Comparison of ENCODE assay signal across 9 cellular contexts in the genomic region with DNA sequence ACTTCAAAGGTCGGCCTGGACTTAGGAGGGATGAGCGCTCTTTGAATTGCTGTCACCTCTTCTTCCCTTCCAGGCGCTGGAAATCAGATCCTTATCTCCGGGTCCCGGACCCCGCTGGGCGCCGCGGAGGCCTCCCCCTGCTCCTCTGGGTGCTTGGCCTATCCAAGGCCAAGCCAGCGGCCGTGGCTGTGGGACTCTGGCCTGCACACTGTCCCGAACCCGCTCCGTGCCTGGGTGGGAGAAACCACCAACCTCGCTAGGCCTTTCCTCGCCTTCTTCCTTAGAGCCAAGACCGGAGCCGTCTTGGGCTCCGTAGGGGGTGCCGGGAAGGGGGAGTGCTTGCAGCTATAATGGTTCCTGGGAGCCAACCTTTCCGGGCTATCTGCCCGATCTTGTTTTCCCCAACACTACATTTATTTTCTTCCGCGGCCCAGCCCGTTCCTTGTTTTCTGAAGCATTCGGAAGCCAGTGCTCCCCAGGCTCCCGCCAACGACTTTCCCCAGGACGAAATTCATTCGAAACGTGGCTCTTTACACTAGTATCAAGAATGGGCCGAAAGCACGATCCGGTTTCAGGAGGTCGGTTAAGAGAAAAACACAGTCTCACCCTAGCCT. TPM values are rescaled to one million over a fixed set of nuclear protein-coding genes. Genes with fewer than 3 reads are reported as not detected.
DNase-seq lines count a peak whose midpoint lies in the region; ATAC-seq and TF ChIP-seq lines count a peak whose summit lies in the region.
"Had no signal": no experiment of that assay in that cellular context is flagged by ENCODE, and none has a peak within 500 bp of the region (broad histone marks: within the 10 kb centered on the region; RNA-seq: fewer than 3 reads in every experiment).

No MANE protein-coding gene starts in this region.

- no peak for TF ChIP-seq POLR2A in spleen (IDR thresholded peaks at IDR 0.05)

- no peak for TF ChIP-seq CTCF in upper lobe of right lung (IDR thresholded peaks at IDR 0.05)
- TF ChIP-seq CTCF in spleen (IDR thresholded peaks at IDR 0.05 in 8 of 11, conservative IDR thresholded peaks at IDR 0.05 in 3 of 11) = no peak

- no peaks in the 10 kb centered on the region for H3K9me3 ChIP-seq in duodenal mucosa (ENCODE audit: control insufficient read depth in 1 of 2, low read length in 2 of 2)
- no peaks in the 10 kb centered on the region for H3K9me3 ChIP-seq in mucosa of rectum (ENCODE audit: control insufficient read depth in 2 of 2, low read length in 2 of 2)
- H3K9me3 ChIP-seq in upper lobe of right lung = no peaks in the 10 kb centered on the region
- peaks cover 0 to 4% (median 0%) of the 10 kb centered on the region in 8 donors for H3K9me3 ChIP-seq in spleen

- peaks cover 8 to 15% of the 10 kb centered on the region in 2 donors for H3K4me1 ChIP-seq in duodenal mucosa (ENCODE audit: control insufficient read depth in 1 of 2, insufficient read depth in 2 of 2, low read length in 2 of 2)
- peaks cover 8 to 18% of the 10 kb centered on the region in 2 donors for H3K4me1 ChIP-seq in mucosa of rectum (ENCODE audit: control insufficient read depth in 2 of 2, insufficient read depth in 2 of 2, low read length in 2 of 2)
- peaks cover 26% of the 10 kb centered on the region for H3K4me1 ChIP-seq in upper lobe of right lung
- H3K4me1 ChIP-seq in spleen = peaks cover 25 to 57% (median 48%) of the 10 kb centered on the region in 6 donors

- peak overlapping the region; percentile 55 for H3K4me3 Mint-ChIP-seq in activated naive CD8-positive, alpha-beta T cell treated with anti-CD3 and anti-CD28 coated beads, Interleukin-2, amount 10 ng/mL, durations not matched to agents 7 days and 5 days
- H3K4me3 Mint-ChIP-seq in activated naive CD8-positive, alpha-beta T cell treated with anti-CD3 and anti-CD28 coated beads for 36 hours = no peak overlapping the region

- no peak for DNase-seq in activated naive CD8-positive, alpha-beta T cell treated with anti-CD3 and anti-CD28 coated beads, Interleukin-2, amount 10 ng/mL, durations not matched to agents 7 days and 5 days
- no peak for DNase-seq in activated naive CD8-positive, alpha-beta T cell treated with anti-CD3 and anti-CD28 coated beads for 36 hours
- DNase-seq in upper lobe of right lung = no peak
- DNase-seq in GF-D8 (lab: John Stamatoyannopoulos, UW) = no peak
- DNase-seq in spleen = no peak
- DNase-seq: substantia nigra had no signal

- ATAC-seq in activated naive CD8-positive, alpha-beta T cell treated with anti-CD3 and anti-CD28 coated beads, Interleukin-2, amount 10 ng/mL, durations not matched to agents 7 days and 5 days (ENCODE audit: low read depth) = no peak
- ATAC-seq in upper lobe of right lung = no peak
- ATAC-seq in HG02610 (IDR thresholded peaks at IDR 0.05; ENCODE audit: unreplicated experiment) = no peak

- no peak overlapping the region for H3K9ac ChIP-seq in duodenal mucosa (ENCODE audit: low read depth in 1 of 2, low read length in 2 of 2)
- H3K9ac ChIP-seq in mucosa of rectum (ENCODE audit: low read depth in 1 of 2, low read length in 2 of 2) = no peak overlapping the region

- intact Hi-C loops in upper lobe of right lung (cut with DNase I) = loop anchor here (10.0 kb wide), 2 partner anchors 509 to 611 kb away; no protein-coding TSS in a partner anchor
- intact Hi-C loops in spleen (cut with DNase I; ENCODE audit: low total_unique reads) = no loop called here

- H3K27me3 ChIP-seq in duodenal mucosa (ENCODE audit: control insufficient read depth in 1 of 2, insufficient read depth in 2 of 2, low read length in 2 of 2) (peaks cover 92 to 96% of the 10 kb centered on the region in 2 donors), mucosa of rectum (ENCODE audit: control insufficient read depth in 2 of 2, insufficient read depth in 2 of 2, low read length in 2 of 2) (peaks cover 48 to 54% of the 10 kb centered on the region in 2 donors), upper lobe of right lung (peaks cover 86% of the 10 kb centered on the region), spleen (replicated peaks in 1 of 7) (peaks cover 20 to 100% (median 98%) of the 10 kb centered on the region in 7 donors)

- 19 to 26% (median 23%) methylated on average over 28 to 35 of the region's 35 CpGs for WGBS in spleen, 5 donors

- POLR2A ChIA-PET in activated naive CD8-positive, alpha-beta T cell treated with anti-CD3 and anti-CD28 coated beads, Interleukin-2, amount 10 ng/mL, durations not matched to agents 7 days and 5 days (lab: Charles Lee) = no interaction called here

- peaks cover 95% of the 10 kb centered on the region for H3K27me3 Mint-ChIP-seq in activated naive CD8-positive, alpha-beta T cell treated with anti-CD3 and anti-CD28 coated beads, Interleukin-2, amount 10 ng/mL, durations not matched to agents 7 days and 5 days
- H3K27me3 Mint-ChIP-seq in activated naive CD8-positive, alpha-beta T cell treated with anti-CD3 and anti-CD28 coated beads for 36 hours = peaks cover 99% of the 10 kb centered on the region

- peak overlapping the region; percentile 24 to 64 for H3K4me3 ChIP-seq in duodenal mucosa (ENCODE audit: low read depth in 1 of 2, low read length in 2 of 2)
- peak overlapping the region; percentile 61 to 72 for H3K4me3 ChIP-seq in mucosa of rectum (ENCODE audit: low read length in 2 of 2)
- H3K4me3 ChIP-seq in upper lobe of right lung = peak overlapping the region; percentile 56
- peak overlapping the region in 1 of 8 donors; percentile 68 for H3K4me3 ChIP-seq in spleen

- peaks cover 1% of the 10 kb centered on the region for H3K9me3 Mint-ChIP-seq in activated naive CD8-positive, alpha-beta T cell treated with anti-CD3 and anti-CD28 coated beads, Interleukin-2, amount 10 ng/mL, durations not matched to agents 7 days and 5 days
- no peaks in the 10 kb centered on the region for H3K9me3 Mint-ChIP-seq in activated naive CD8-positive, alpha-beta T cell treated with anti-CD3 and anti-CD28 coated beads for 36 hours

- no peaks in the 10 kb centered on the region for H3K36me3 ChIP-seq in duodenal mucosa (ENCODE audit: control insufficient read depth in 1 of 2, insufficient read depth in 2 of 2, low read length in 2 of 2)
- no peaks in the 10 kb centered on the region for H3K36me3 ChIP-seq in mucosa of rectum (ENCODE audit: control insufficient read depth in 2 of 2, insufficient read depth in 2 of 2, low read length in 2 of 2)
- no peaks in the 10 kb centered on the region for H3K36me3 ChIP-seq in upper lobe of right lung
- H3K36me3 ChIP-seq in spleen = no peaks in the 10 kb centered on the region

- H3K27ac Mint-ChIP-seq in activated naive CD8-positive, alpha-beta T cell treated with anti-CD3 and anti-CD28 coated beads, Interleukin-2, amount 10 ng/mL, durations not matched to agents 7 days and 5 days = no peak overlapping the region
- H3K27ac Mint-ChIP-seq in activated naive CD8-positive, alpha-beta T cell treated with anti-CD3 and anti-CD28 coated beads for 36 hours = no peak overlapping the region

- peaks cover 19% of the 10 kb centered on the region for H3K4me1 Mint-ChIP-seq in activated naive CD8-positive, alpha-beta T cell treated with anti-CD3 and anti-CD28 coated beads, Interleukin-2, amount 10 ng/mL, durations not matched to agents 7 days and 5 days
- peaks cover 28% of the 10 kb centered on the region for H3K4me1 Mint-ChIP-seq in activated naive CD8-positive, alpha-beta T cell treated with anti-CD3 and anti-CD28 coated beads for 36 hours

- no peak overlapping the region for H3K27ac ChIP-seq in duodenal mucosa (ENCODE audit: low read depth, low read length)
- no peak overlapping the region for H3K27ac ChIP-seq in mucosa of rectum (ENCODE audit: low read depth in 2 of 2, low read length in 2 of 2)
- H3K27ac ChIP-seq in upper lobe of right lung = peak overlapping the region; percentile 61
- H3K27ac ChIP-seq in spleen = no peak overlapping the region

- H3K36me3 Mint-ChIP-seq in activated naive CD8-positive, alpha-beta T cell treated with anti-CD3 and anti-CD28 coated beads, Interleukin-2, amount 10 ng/mL, durations not matched to agents 7 days and 5 days = peaks cover 2% of the 10 kb centered on the region
- no peaks in the 10 kb centered on the region for H3K36me3 Mint-ChIP-seq in activated naive CD8-positive, alpha-beta T cell treated with anti-CD3 and anti-CD28 coated beads for 36 hours

RNA-seq across cellular contexts. Expression of gene OSR1, which starts 2.4 kb away (rescaled TPM):
- total RNA-seq in activated naive CD8-positive, alpha-beta T cell treated with anti-CD3 and anti-CD28 coated beads, Interleukin-2, amount 10 ng/mL, durations not matched to agents 7 days and 5 days = not detected
- not detected for total RNA-seq in activated naive CD8-positive, alpha-beta T cell treated with anti-CD3 and anti-CD28 coated beads for 36 hours
- total RNA-seq in upper lobe of right lung (9.7 TPM), spleen (under 1 TPM in 2 of 7 donors, not detected in 5; 0.23 to 0.32 TPM)
- polyA plus RNA-seq in spleen = 1 to 10 TPM in 1 of 3 donors, under 1 TPM in 2; 0.04 to 1.4 (median 0.13) TPM
